ENCODE assay signal across 39 cellular contexts in genomic region chr18:75970212-75970611, GRCh38.
"Had no signal": no experiment of that assay in that cellular context is flagged by ENCODE, and none has a peak within 500 bp of the region (broad histone marks: within the 10 kb centered on the region; RNA-seq: fewer than 3 reads in every experiment).

No MANE protein-coding gene starts in this region.

- H3K4me1 Mint-ChIP-seq: activated naive CD4-positive, alpha-beta T cell treated with anti-CD3 and anti-CD28 coated beads, Interleukin-2, amount 10 ng/mL, durations not matched to agents 7 days and 5 days; activated naive CD4-positive, alpha-beta T cell treated with anti-CD3 and anti-CD28 coated beads, Interleukin-2, amount 50 U/mL, for 24 hours; activated naive CD8-positive, alpha-beta T cell treated with anti-CD3 and anti-CD28 coated beads for 36 hours; activated naive CD8-positive, alpha-beta T cell treated with anti-CD3 and anti-CD28 coated beads, Interleukin-2, amount 10 ng/mL, durations not matched to agents 7 days and 5 days; activated naive CD8-positive, alpha-beta T cell treated with anti-CD3 and anti-CD28 coated beads, Interleukin-2, amount 50 U/mL, for 24 hours; activated T-helper 17 cell treated with anti-CD3 and anti-CD28 coated beads, Interleukin-2, amount 50 U/mL, for 72 hours; central memory CD8-positive, alpha-beta T cell had no signal

- H3K36me3 ChIP-seq: adrenal gland, ascending aorta, brain microvascular endothelial cell, breast epithelium, cardiac muscle cell had no signal

- H3K27me3 ChIP-seq: adrenal gland, ascending aorta, body of pancreas, brain microvascular endothelial cell, breast epithelium, cardiac muscle cell had no signal

- ATAC-seq: activated naive CD4-positive, alpha-beta T cell treated with anti-CD3 and anti-CD28 coated beads, Interleukin-2, amount 50 U/mL, for 72 hours; activated naive CD8-positive, alpha-beta T cell treated with anti-CD3 and anti-CD28 coated beads, Interleukin-2, amount 50 U/mL, for 24 hours; activated T-cell treated with anti-CD3 and anti-CD28 coated beads, Interleukin-2, amount 50 U/mL, for 4 hours; activated T-cell treated with anti-CD3 and anti-CD28 coated beads, Interleukin-2, amount 50 U/mL, for 72 hours; activated T-helper 17 cell treated with anti-CD3 and anti-CD28 coated beads, Interleukin-2, amount 50 U/mL, for 72 hours; body of pancreas had no signal

- H3K4me3 Mint-ChIP-seq: activated naive CD4-positive, alpha-beta T cell treated with anti-CD3 and anti-CD28 coated beads for 36 hours; activated naive CD4-positive, alpha-beta T cell treated with anti-CD3 and anti-CD28 coated beads, Interleukin-2, amount 10 ng/mL, durations not matched to agents 7 days and 5 days; activated naive CD4-positive, alpha-beta T cell treated with anti-CD3 and anti-CD28 coated beads, Interleukin-2, amount 50 U/mL, for 24 hours; activated naive CD8-positive, alpha-beta T cell; activated naive CD8-positive, alpha-beta T cell treated with anti-CD3 and anti-CD28 coated beads for 36 hours; activated naive CD8-positive, alpha-beta T cell treated with anti-CD3 and anti-CD28 coated beads, Interleukin-2, amount 10 ng/mL, durations not matched to agents 7 days and 5 days; activated naive CD8-positive, alpha-beta T cell treated with anti-CD3 and anti-CD28 coated beads, Interleukin-2, amount 50 U/mL, for 24 hours; activated T-cell treated with anti-CD3 and anti-CD28 coated beads, Interleukin-2, amount 50 U/mL, for 24 hours; activated T-cell treated with anti-CD3 and anti-CD28 coated beads, Interleukin-2, amount 50 U/mL, for 4 hours; activated T-cell treated with anti-CD3 and anti-CD28 coated beads, Interleukin-2, amount 50 U/mL, for 72 hours; activated T-helper 1 cell treated with anti-CD3 and anti-CD28 coated beads, Interleukin-12 subunit alpha, Interleukin-12 subunit beta, Interleukin-2, Interleukin-4 antibody, amounts not matched to agents 30 ng/mL and 10 ng/mL and 1 ng/mL, durations not matched to agents 14 hours and 24 hours and 36 hours; activated T-helper 17 cell treated with anti-CD3 and anti-CD28 coated beads, Interleukin-2, amount 50 U/mL, for 72 hours; brain; central memory CD8-positive, alpha-beta T cell had no signal

- H3K36me3 Mint-ChIP-seq: activated naive CD4-positive, alpha-beta T cell treated with anti-CD3 and anti-CD28 coated beads, Interleukin-2, amount 10 ng/mL, durations not matched to agents 7 days and 5 days; activated naive CD4-positive, alpha-beta T cell treated with anti-CD3 and anti-CD28 coated beads, Interleukin-2, amount 50 U/mL, for 24 hours; activated naive CD4-positive, alpha-beta T cell treated with anti-CD3 and anti-CD28 coated beads, Interleukin-2, amount 50 U/mL, for 72 hours; activated naive CD8-positive, alpha-beta T cell; activated naive CD8-positive, alpha-beta T cell treated with anti-CD3 and anti-CD28 coated beads for 36 hours; activated naive CD8-positive, alpha-beta T cell treated with anti-CD3 and anti-CD28 coated beads, Interleukin-2, amount 10 ng/mL, durations not matched to agents 7 days and 5 days; brain had no signal

- H3K27ac ChIP-seq: adrenal gland, ascending aorta, body of pancreas, brain microvascular endothelial cell, breast epithelium, cardiac muscle cell had no signal

- H3K4me1 ChIP-seq: adrenal gland, ascending aorta, body of pancreas, breast epithelium had no signal

- H3K27me3 Mint-ChIP-seq: activated naive CD4-positive, alpha-beta T cell treated with anti-CD3 and anti-CD28 coated beads, Interleukin-2, amount 10 ng/mL, durations not matched to agents 7 days and 5 days; activated naive CD8-positive, alpha-beta T cell; activated naive CD8-positive, alpha-beta T cell treated with anti-CD3 and anti-CD28 coated beads, Interleukin-2, amount 10 ng/mL, durations not matched to agents 7 days and 5 days; activated T-helper 17 cell treated with anti-CD3 and anti-CD28 coated beads, Interleukin-2, amount 50 U/mL, for 72 hours; central memory CD8-positive, alpha-beta T cell had no signal

- H3K9me3 ChIP-seq: adrenal gland, ascending aorta, body of pancreas, breast epithelium had no signal

- H3K27ac Mint-ChIP-seq: activated naive CD4-positive, alpha-beta T cell treated with anti-CD3 and anti-CD28 coated beads for 36 hours; activated naive CD4-positive, alpha-beta T cell treated with anti-CD3 and anti-CD28 coated beads, Interleukin-2, amount 10 ng/mL, durations not matched to agents 7 days and 5 days; activated naive CD4-positive, alpha-beta T cell treated with anti-CD3 and anti-CD28 coated beads, Interleukin-2, amount 50 U/mL, for 24 hours; activated naive CD4-positive, alpha-beta T cell treated with anti-CD3 and anti-CD28 coated beads, Interleukin-2, amount 50 U/mL, for 72 hours; activated naive CD8-positive, alpha-beta T cell; activated naive CD8-positive, alpha-beta T cell treated with anti-CD3 and anti-CD28 coated beads for 36 hours; activated naive CD8-positive, alpha-beta T cell treated with anti-CD3 and anti-CD28 coated beads, Interleukin-2, amount 10 ng/mL, durations not matched to agents 7 days and 5 days; activated naive CD8-positive, alpha-beta T cell treated with anti-CD3 and anti-CD28 coated beads, Interleukin-2, amount 50 U/mL, for 24 hours; activated T-cell treated with anti-CD3 and anti-CD28 coated beads, Interleukin-2, amount 50 U/mL, for 24 hours; activated T-cell treated with anti-CD3 and anti-CD28 coated beads, Interleukin-2, amount 50 U/mL, for 72 hours; activated T-helper 1 cell treated with anti-CD3 and anti-CD28 coated beads, Interleukin-12 subunit alpha, Interleukin-12 subunit beta, Interleukin-2, Interleukin-4 antibody, amounts not matched to agents 30 ng/mL and 10 ng/mL and 1 ng/mL, durations not matched to agents 14 hours and 24 hours and 36 hours; activated T-helper 17 cell treated with anti-CD3 and anti-CD28 coated beads, Interleukin-2, amount 50 U/mL, for 72 hours; activated T-helper 2 cell treated with anti-CD3 and anti-CD28 coated beads, Interferon-gamma antibody, Interleukin-2, Interleukin-4, amounts not matched to agents 10 μg/mL and 5 μg/mL and 100 μg/mL, durations not matched to agents 14 hours and 24 hours and 36 hours; brain had no signal

- H3K9me3 Mint-ChIP-seq: activated naive CD4-positive, alpha-beta T cell treated with anti-CD3 and anti-CD28 coated beads for 36 hours; activated naive CD4-positive, alpha-beta T cell treated with anti-CD3 and anti-CD28 coated beads, Interleukin-2, amount 10 ng/mL, durations not matched to agents 7 days and 5 days; activated naive CD4-positive, alpha-beta T cell treated with anti-CD3 and anti-CD28 coated beads, Interleukin-2, amount 50 U/mL, for 24 hours; activated naive CD4-positive, alpha-beta T cell treated with anti-CD3 and anti-CD28 coated beads, Interleukin-2, amount 50 U/mL, for 72 hours; activated naive CD8-positive, alpha-beta T cell treated with anti-CD3 and anti-CD28 coated beads for 36 hours; activated naive CD8-positive, alpha-beta T cell treated with anti-CD3 and anti-CD28 coated beads, Interleukin-2, amount 10 ng/mL, durations not matched to agents 7 days and 5 days; activated T-cell treated with anti-CD3 and anti-CD28 coated beads, Interleukin-2, amount 50 U/mL, for 24 hours; activated T-cell treated with anti-CD3 and anti-CD28 coated beads, Interleukin-2, amount 50 U/mL, for 4 hours; activated T-cell treated with anti-CD3 and anti-CD28 coated beads, Interleukin-2, amount 50 U/mL, for 72 hours; activated T-helper 1 cell treated with anti-CD3 and anti-CD28 coated beads, Interleukin-12 subunit alpha, Interleukin-12 subunit beta, Interleukin-2, Interleukin-4 antibody, amounts not matched to agents 30 ng/mL and 10 ng/mL and 1 ng/mL, durations not matched to agents 14 hours and 24 hours and 36 hours; activated T-helper 17 cell treated with anti-CD3 and anti-CD28 coated beads, Interleukin-2, amount 50 U/mL, for 72 hours; activated T-helper 2 cell treated with anti-CD3 and anti-CD28 coated beads, Interferon-gamma antibody, Interleukin-2, Interleukin-4, amounts not matched to agents 10 μg/mL and 5 μg/mL and 100 μg/mL, durations not matched to agents 14 hours and 24 hours and 36 hours had no signal

- DNase-seq: activated effector memory CD4-positive, alpha-beta T cell treated with anti-CD3 and anti-CD28 coated beads, Interleukin-2, amount 50 U/mL, for 16 hours; activated effector memory CD4-positive, alpha-beta T cell treated with Interleukin-2 at 50 U/mL for 16 hours; activated gamma-delta T cell; activated gamma-delta T cell treated with Interleukin-2 at 50 U/mL for 16 hours; activated naive CD4-positive, alpha-beta T cell; activated naive CD4-positive, alpha-beta T cell treated with anti-CD3 and anti-CD28 coated beads for 36 hours; activated naive CD4-positive, alpha-beta T cell treated with anti-CD3 and anti-CD28 coated beads, Interleukin-2, amount 10 ng/mL, durations not matched to agents 7 days and 5 days; activated naive CD4-positive, alpha-beta T cell treated with anti-CD3 and anti-CD28 coated beads, Interleukin-2, amount 50 U/mL, for 16 hours; activated naive CD4-positive, alpha-beta T cell treated with Interleukin-2 at 50 U/mL for 16 hours; activated naive CD8-positive, alpha-beta T cell treated with anti-CD3 and anti-CD28 coated beads for 36 hours; activated naive CD8-positive, alpha-beta T cell treated with anti-CD3 and anti-CD28 coated beads, Interleukin-2, amount 10 ng/mL, durations not matched to agents 7 days and 5 days; activated naive CD8-positive, alpha-beta T cell treated with anti-CD3 and anti-CD28 coated beads, Interleukin-2, amount 50 U/mL, for 24 hours; activated T-cell treated with anti-CD3 and anti-CD28 coated beads, Interleukin-2, amount 50 U/mL, for 24 hours; activated T-cell treated with anti-CD3 and anti-CD28 coated beads, Interleukin-2, amount 50 U/mL, for 4 hours; activated T-cell treated with anti-CD3 and anti-CD28 coated beads, Interleukin-2, amount 50 U/mL, for 48 hours; activated T-cell treated with anti-CD3 and anti-CD28 coated beads, Interleukin-2, amount 50 U/mL, for 72 hours; adrenal gland; amniotic stem cell; amygdala; anterior cingulate cortex; aorta; body of pancreas; brain microvascular endothelial cell; caudate nucleus; central memory CD4-positive, alpha-beta T cell; cerebellar nuclear complex had no signal

- H3K4me3 ChIP-seq: adrenal gland, ascending aorta, body of pancreas, breast epithelium, cardiac muscle cell had no signal

- FAIRE-seq: astrocyte, bronchial epithelial cell had no signal
